Comparison of ENCODE assay signal across 23 cellular contexts in genomic region chr21:46598563-46599250, GRCh38. TPM values are rescaled to one million over a fixed set of nuclear protein-coding genes. Genes with fewer than 3 reads are reported as not detected.
A peak's percentile ranks its signal among the peaks of the same experiment; 100 is the strongest.
DNase-seq lines count a peak whose midpoint lies in the region; ATAC-seq, FAIRE-seq and TF ChIP-seq lines count a peak whose summit lies in the region.
"Had no signal": no experiment of that assay in that cellular context is flagged by ENCODE, and none has a peak within 500 bp of the region (broad histone marks: within the 10 kb centered on the region; RNA-seq: fewer than 3 reads in every experiment).

No MANE protein-coding gene starts in this region.

- no peak for FAIRE-seq in kidney (lab: Jason Lieb, UNC)

- H3K36me3 ChIP-seq in GM23248 (ENCODE audit: low read depth): no peaks in the 10 kb centered on the region
- H3K36me3 ChIP-seq in kidney (ENCODE audit: control insufficient read depth in 1 of 2, insufficient read depth in 2 of 2, low read length in 2 of 2): no peaks in the 10 kb centered on the region
- H3K36me3 ChIP-seq: cardiac muscle cell, suprapubic skin had no signal

- H3K36me3 Mint-ChIP-seq in brain: no peaks in the 10 kb centered on the region

- H3K9me3 Mint-ChIP-seq in brain: peaks cover 8 to 22% (median 14%) of the 10 kb centered on the region in 5 experiments

- no peaks in the 10 kb centered on the region for H3K27me3 Mint-ChIP-seq in brain

- H4K20me1 ChIP-seq in GM23248 (ENCODE audit: insufficient read depth): no peaks in the 10 kb centered on the region

- H3K4me2 ChIP-seq in GM23248 (ENCODE audit: unreplicated experiment): peak overlapping the region; percentile 58

- H2AFZ ChIP-seq in GM23248: peak overlapping the region; percentile 10

- no peaks in the 10 kb centered on the region for H3K27me3 ChIP-seq in GM23248 (replicated peaks; ENCODE audit: insufficient read depth)
- H3K27me3 ChIP-seq: cardiac muscle cell, suprapubic skin had no signal

- no peaks in the 10 kb centered on the region for H3K9me2 ChIP-seq in GM23248 (ENCODE audit: insufficient read depth)

- no peaks in the 10 kb centered on the region for H3F3A ChIP-seq in GM23248 (ENCODE audit: insufficient read depth)

- 78 to 80% methylated on average over 30 to 32 of the region's 32 CpGs for WGBS in GM23248 (ENCODE audit: low coverage in 1 of 2, low lambda C conversion rate in 2 of 2, missing lambda C conversion rate in 2 of 2), 2 experiments

- H3K27ac Mint-ChIP-seq in brain: peak overlapping the region; percentile 54 to 98 (median 95)
- H3K27ac Mint-ChIP-seq: activated T-helper 1 cell treated with anti-CD3 and anti-CD28 coated beads, Interleukin-12 subunit alpha, Interleukin-12 subunit beta, Interleukin-2, Interleukin-4 antibody, amounts not matched to agents 30 ng/mL and 10 ng/mL and 1 ng/mL, durations not matched to agents 14 hours and 24 hours and 36 hours; B cell; T-helper 2 cell treated with Interferon-gamma antibody and Interleukin-4, amounts not matched to agents 5 μg/mL and 100 μg/mL, for 36 hours had no signal

- no peaks in the 10 kb centered on the region for H3K79me2 ChIP-seq in GM23248 (ENCODE audit: insufficient read depth)

- no peak for ATAC-seq in HG03025 (IDR thresholded peaks at IDR 0.05; ENCODE audit: low FRiP score, unreplicated experiment)
- no peak for ATAC-seq in GM18498 (IDR thresholded peaks at IDR 0.05; ENCODE audit: unreplicated experiment)
- ATAC-seq: activated CD4-positive, CD25-positive, alpha-beta regulatory T cell treated with anti-CD3 and anti-CD28 coated beads, Interleukin-2, amount 50 U/mL, for 24 hours had no signal

- H3K4me1 ChIP-seq in GM23248 (ENCODE audit: insufficient read depth) (peaks cover 13% of the 10 kb centered on the region), kidney (ENCODE audit: control insufficient read depth in 1 of 2, insufficient read depth in 1 of 2, low read depth in 1 of 2, low read length in 2 of 2) (peaks cover 0 to 6% of the 10 kb centered on the region in 2 donors)

- peaks cover 54% of the 10 kb centered on the region for H3K4me1 Mint-ChIP-seq in brain
- H3K4me1 Mint-ChIP-seq: B cell had no signal

- no peak for DNase-seq in GM23248
- DNase-seq in kidney: peak; percentile 70
- DNase-seq in posterior vena cava (ENCODE audit: low spot score): peak; percentile 76
- DNase-seq in NCI-H2081 (lab: John Stamatoyannopoulos, UW): no peak
- DNase-seq in NCI-H1092 (lab: John Stamatoyannopoulos, UW): no peak
- DNase-seq: activated CD8-positive, alpha-beta memory T cell treated with anti-CD3 and anti-CD28 coated beads for 24 hours; Calu3; effector memory CD4-positive, alpha-beta T cell; NCI-H1105 treated with DMSO at 0.1 percent for 48 hours; NCI-H2107; NCI-H69 had no signal

- in situ Hi-C loops in GM23248 (cut with MboI): no loop called here

- peak overlapping the region; percentile 38; the same call in 1 of the 2 replicates for H3K9ac ChIP-seq in GM23248
- H3K9ac ChIP-seq in kidney (ENCODE audit: low read length in 2 of 2): no peak overlapping the region

- H3K27ac ChIP-seq in GM23248: no peak overlapping the region; the same call in 1 of the 2 replicates
- H3K27ac ChIP-seq in kidney (ENCODE audit: low read depth in 2 of 2, low read length in 2 of 2): no peak overlapping the region
- H3K27ac ChIP-seq: cardiac muscle cell, suprapubic skin had no signal

- intact Hi-C loops in kidney (cut with DNase I): no loop called here
- intact Hi-C loops in posterior vena cava (cut with DNase I): no loop called here

- H3K4me3 Mint-ChIP-seq in brain: peak overlapping the region; percentile 7 to 55 (median 54)
- H3K4me3 Mint-ChIP-seq: activated T-helper 1 cell treated with anti-CD3 and anti-CD28 coated beads, Interleukin-12 subunit alpha, Interleukin-12 subunit beta, Interleukin-2, Interleukin-4 antibody, amounts not matched to agents 30 ng/mL and 10 ng/mL and 1 ng/mL, durations not matched to agents 14 hours and 24 hours and 36 hours; B cell; T-helper 2 cell treated with Interferon-gamma antibody and Interleukin-4, amounts not matched to agents 5 μg/mL and 100 μg/mL, for 36 hours had no signal

- TF ChIP-seq CTCF in brain (conservative IDR thresholded peaks at IDR 0.05): no peak
- TF ChIP-seq CTCF in kidney (IDR thresholded peaks at IDR 0.05; ENCODE audit: borderline replicate concordance, extremely low read depth, insufficient read depth): no peak

- H3K4me3 ChIP-seq in GM23248 (0 out of 2 replicates have a peak overlapping the region, but pooled peaks have one; percentile 3), kidney (ENCODE audit: low read length in 2 of 2) (no peak overlapping the region)
- H3K4me3 ChIP-seq: cardiac muscle cell, suprapubic skin had no signal

- H3K9me3 ChIP-seq in GM23248 (ENCODE audit: low read depth) (no peaks in the 10 kb centered on the region), kidney (ENCODE audit: control insufficient read depth in 1 of 2, low read length in 2 of 2) (peaks cover 0 to 3% of the 10 kb centered on the region in 2 donors)
- H3K9me3 ChIP-seq: suprapubic skin had no signal

RNA-seq across cellular contexts. Expression of gene S100B, which starts 6.2 kb away (rescaled TPM):
- not detected in 2 replicates for total RNA-seq in GM23248 (2014; rRNA removed; shearing (Covaris generic))
- polyA plus RNA-seq in GM23248 (2016; fragmentation: Nextera tagmentation; extraction: Ambion mirVana): not detected in 2 replicates
- 549 TPM for polyA plus RNA-seq in brain (ENCODE audit: insufficient read depth, low read depth, low replicate concordance)
- total RNA-seq in kidney: 6.9 TPM
- 2.6 TPM for polyA plus RNA-seq in kidney (ENCODE audit: insufficient read depth, low read depth, low replicate concordance)
- 1 to 10 TPM; 2.0 to 4.2 TPM for total RNA-seq in posterior vena cava
- total RNA-seq: activated T-helper 1 cell treated with anti-CD3 and anti-CD28 coated beads, Interleukin-12 subunit alpha, Interleukin-12 subunit beta, Interleukin-2, Interleukin-4 antibody, amounts not matched to agents 30 ng/mL and 10 ng/mL and 1 ng/mL, durations not matched to agents 14 hours and 24 hours and 36 hours; B cell; Calu3; G401; HT-29; LHCN-M2 had no signal

RNA-seq across cellular contexts. Expression of gene PRMT2, which starts 36.8 kb away (rescaled TPM):
- 130 and 171 TPM in 2 replicates for total RNA-seq in GM23248 (2014; rRNA removed; shearing (Covaris generic))
- 145 and 146 TPM in 2 replicates for polyA plus RNA-seq in GM23248 (2016; fragmentation: Nextera tagmentation; extraction: Ambion mirVana)
- 141 TPM for polyA plus RNA-seq in brain (ENCODE audit: insufficient read depth, low read depth, low replicate concordance)
- 100 TPM for total RNA-seq in kidney
- polyA plus RNA-seq in kidney (ENCODE audit: insufficient read depth, low read depth, low replicate concordance): 82.6 TPM
- 10 to 100 TPM; 91.3 to 93.0 TPM for total RNA-seq in posterior vena cava

Comparison
In these comparisons a context has a peak if more than half of its experiments do, and no peak if none do; other contexts are left out.
1. DNase-seq: peak in kidney (single experiment) and posterior vena cava (single experiment); none in GM23248 (single experiment), NCI-H2081 (0 of 2) and NCI-H1092 (single experiment).